Comparison of ENCODE assay signal across 8 cellular contexts in the genomic region with DNA sequence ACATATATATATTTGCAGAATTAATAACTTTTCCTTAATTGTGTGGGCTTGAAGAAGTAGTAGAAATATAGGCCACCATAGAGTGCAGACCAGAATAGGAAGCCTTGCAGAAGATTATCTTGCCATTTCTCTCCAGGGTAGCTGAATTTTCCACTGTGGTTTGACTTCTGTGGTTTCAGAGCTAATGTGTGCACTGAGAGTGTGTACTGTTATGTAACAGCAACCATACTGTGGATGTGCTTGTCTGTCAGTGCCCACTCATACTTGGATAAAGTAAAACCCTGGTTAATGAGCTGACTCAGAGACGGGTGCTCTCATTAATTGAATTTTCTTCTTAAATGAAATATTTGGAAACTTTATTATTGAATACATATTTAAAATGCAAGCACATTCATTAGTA. TPM values are rescaled to one million over a fixed set of nuclear protein-coding genes. Genes with fewer than 3 reads are reported as not detected.
DNase-seq lines count a peak whose midpoint lies in the region; ATAC-seq lines count a peak whose summit lies in the region.

No MANE protein-coding gene starts in this region.

- CTCF ChIA-PET in activated CD4-positive, alpha-beta memory T cell treated with anti-CD3 and anti-CD28 coated beads, Interleukin-2, amount 10 ng/mL, durations not matched to agents 7 days and 5 days (lab: Charles Lee) = interaction anchor here (0.7 to 1.0 kb wide), 2 partner anchors 9 to 86 kb away, joined by 3 read pairs; no protein-coding TSS in a partner anchor

- DNase-seq in A172 (ENCODE audit: low spot score) (peak; percentile 2), stromal cell of bone marrow (ENCODE audit: low read depth) (peak; percentile 36), GOT3 (lab: John Stamatoyannopoulos, UW) (no peak), islet precursor cell (no peak), posterior cingulate gyrus (no peak)
- peak; percentile 25 for DNase-seq in activated CD4-positive, alpha-beta memory T cell treated with anti-CD3 and anti-CD28 coated beads, Interleukin-2, amount 10 ng/mL, durations not matched to agents 7 days and 5 days

- H3K9me3 Mint-ChIP-seq in activated CD4-positive, alpha-beta memory T cell treated with anti-CD3 and anti-CD28 coated beads, Interleukin-2, amount 10 ng/mL, durations not matched to agents 7 days and 5 days = peaks cover 2% of the 10 kb centered on the region

- H3K36me3 Mint-ChIP-seq in activated CD4-positive, alpha-beta memory T cell treated with anti-CD3 and anti-CD28 coated beads, Interleukin-2, amount 10 ng/mL, durations not matched to agents 7 days and 5 days (ENCODE audit: low read depth) = no peaks in the 10 kb centered on the region

- POLR2A ChIA-PET in activated CD4-positive, alpha-beta memory T cell treated with anti-CD3 and anti-CD28 coated beads, Interleukin-2, amount 10 ng/mL, durations not matched to agents 7 days and 5 days (lab: Charles Lee) = interaction anchor here (1.0 to 1.4 kb wide), 3 partner anchors 9 to 38 kb away, joined by 4 to 5 read pairs (median 5); no protein-coding TSS in a partner anchor

- H3K4me1 Mint-ChIP-seq in activated CD4-positive, alpha-beta memory T cell treated with anti-CD3 and anti-CD28 coated beads, Interleukin-2, amount 10 ng/mL, durations not matched to agents 7 days and 5 days = peaks cover 6% of the 10 kb centered on the region

- no peak overlapping the region for H3K27ac Mint-ChIP-seq in activated CD4-positive, alpha-beta memory T cell treated with anti-CD3 and anti-CD28 coated beads, Interleukin-2, amount 10 ng/mL, durations not matched to agents 7 days and 5 days

- peak; percentile 93 for ATAC-seq in GM19023 (IDR thresholded peaks at IDR 0.05; ENCODE audit: unreplicated experiment)
- ATAC-seq in HG03139 (IDR thresholded peaks at IDR 0.05; ENCODE audit: unreplicated experiment) = peak; percentile 92

- H3K27me3 Mint-ChIP-seq in activated CD4-positive, alpha-beta memory T cell treated with anti-CD3 and anti-CD28 coated beads, Interleukin-2, amount 10 ng/mL, durations not matched to agents 7 days and 5 days = peaks cover 14% of the 10 kb centered on the region

- no peak overlapping the region for H3K4me3 Mint-ChIP-seq in activated CD4-positive, alpha-beta memory T cell treated with anti-CD3 and anti-CD28 coated beads, Interleukin-2, amount 10 ng/mL, durations not matched to agents 7 days and 5 days

- intact Hi-C loops in posterior cingulate gyrus (cut with DNase I) = no loop called here

RNA-seq across cellular contexts. Expression of gene CEP43, which starts 57.2 kb away (rescaled TPM):
- total RNA-seq in A172 (2014; rRNA removed; shearing (Covaris generic)) = 31.3 and 32.6 TPM in 2 replicates
- total RNA-seq in activated CD4-positive, alpha-beta memory T cell treated with anti-CD3 and anti-CD28 coated beads, Interleukin-2, amount 10 ng/mL, durations not matched to agents 7 days and 5 days = 10 to 100 TPM; 21.5 to 22.8 TPM

Comparison
In these comparisons a context has a peak if more than half of its experiments do, and no peak if none do; other contexts are left out.
1. DNase-seq: peak in A172 (single experiment), activated CD4-positive, alpha-beta memory T cell treated with anti-CD3 and anti-CD28 coated beads, Interleukin-2, amount 10 ng/mL, durations not matched to agents 7 days and 5 days (single experiment) and stromal cell of bone marrow (single experiment); none in GOT3 (single experiment), islet precursor cell (single experiment) and posterior cingulate gyrus (0 of 10).